ENCODE assay signal across 8 cellular contexts in the genomic region with DNA sequence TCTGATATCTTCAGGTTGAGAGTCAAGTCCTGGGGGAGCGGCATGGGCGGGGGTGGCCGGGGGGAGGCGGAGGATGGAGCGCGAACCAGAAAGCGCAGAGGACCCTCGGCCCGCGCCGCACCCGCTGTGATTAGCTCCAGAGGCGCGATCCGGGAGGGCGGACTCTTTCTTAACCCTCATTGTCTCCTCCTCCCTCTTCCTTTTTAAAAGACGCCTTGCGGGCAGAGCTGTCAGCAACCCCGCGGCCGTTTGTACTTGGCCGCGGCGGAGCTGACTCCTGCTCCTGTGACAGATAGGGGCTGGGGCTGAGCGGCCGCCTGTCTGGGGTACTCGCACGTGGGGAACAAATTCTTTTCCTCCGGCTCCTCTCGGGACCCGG. TPM values are rescaled to one million over a fixed set of nuclear protein-coding genes. Genes with fewer than 3 reads are reported as not detected.
DNase-seq lines count a peak whose midpoint lies in the region; ATAC-seq and TF ChIP-seq lines count a peak whose summit lies in the region.

SHISA3 (plus strand) TSS at position 233 of the 379 bp plus-strand sequence. CDS start 569 bp downstream, outside the sequence.

- peak within 1 kb of the TSS; percentile 21 for H3K4me3 ChIP-seq in SJSA1

- no peaks in the 10 kb centered on the region; the same call in 1 of the 2 replicates for H3K4me1 ChIP-seq in SJSA1 (replicated peaks)

- H3K27ac ChIP-seq in SJSA1, result no peak within 1 kb of the TSS

- H3K9me3 Mint-ChIP-seq in endothelial cell (ENCODE audit: unreplicated experiment) (peaks cover 5% of the 10 kb centered on the region), nephron (no peaks in the 10 kb centered on the region)

- H3K36me3 Mint-ChIP-seq in endothelial cell (ENCODE audit: low read depth, unreplicated experiment), result peaks cover 7% of the 10 kb centered on the region
- peaks cover 22% of the 10 kb centered on the region for H3K36me3 Mint-ChIP-seq in nephron (ENCODE audit: low read depth)

- peak; percentile 37 for DNase-seq in activated CD4-positive, alpha-beta T cell treated with anti-CD3 and anti-CD28 coated beads for 48 hours
- no peak for DNase-seq in activated CD4-positive, alpha-beta T cell treated with anti-CD3 and anti-CD28 coated beads, Interleukin-2, amount 50 U/mL, for 1 hour
- DNase-seq in SJSA1 (ENCODE audit: low read depth in 1 of 2, low spot score in 2 of 2) (peak in 1 of 2 experiments; percentile 1), endothelial cell (ENCODE audit: low spot score) (peak; percentile 40), inferior parietal cortex (ENCODE audit: extremely low spot score) (no peak), LoVo (ENCODE audit: low spot score) (no peak)

- peak; percentile 49 for ATAC-seq in HG02870 (IDR thresholded peaks at IDR 0.05; ENCODE audit: unreplicated experiment)

- peaks cover 4% of the 10 kb centered on the region; the same call in 1 of the 2 replicates for H3K27me3 ChIP-seq in SJSA1 (replicated peaks)

- H3K4me1 Mint-ChIP-seq in endothelial cell (ENCODE audit: unreplicated experiment) (peaks cover 15% of the 10 kb centered on the region), nephron (peaks cover 33% of the 10 kb centered on the region)

- peak within 1 kb of the TSS; percentile 88 for H3K4me3 Mint-ChIP-seq in endothelial cell (ENCODE audit: unreplicated experiment)
- peak within 1 kb of the TSS; percentile 93 to 96 (median 96) for H3K4me3 Mint-ChIP-seq in nephron

- H3K27me3 Mint-ChIP-seq in endothelial cell (ENCODE audit: unreplicated experiment), result peaks cover 22% of the 10 kb centered on the region
- H3K27me3 Mint-ChIP-seq in nephron (ENCODE audit: low read depth), result peaks cover 82% of the 10 kb centered on the region

- TF ChIP-seq CTCF in endothelial cell (IDR thresholded peaks at IDR 0.05; ENCODE audit: unreplicated experiment), result no peak
- no peak for TF ChIP-seq CTCF in nephron (IDR thresholded peaks at IDR 0.05; ENCODE audit: unreplicated experiment in 3 of 3)

- H3K9me3 ChIP-seq in SJSA1 (replicated peaks), result no peaks in the 10 kb centered on the region

- no peak within 1 kb of the TSS for H3K27ac Mint-ChIP-seq in endothelial cell (ENCODE audit: unreplicated experiment)
- H3K27ac Mint-ChIP-seq in nephron, result peak within 1 kb of the TSS; percentile 10 to 89 (median 74)

- no peaks in the 10 kb centered on the region for H3K36me3 ChIP-seq in SJSA1

RNA-seq across cellular contexts. Expression of gene SHISA3, which starts in this region (rescaled TPM):
- total RNA-seq in SJSA1 (2014; rRNA removed; shearing (Covaris generic)), result 0.05 TPM in 1 of 2 replicates, not detected in the other
- total RNA-seq in endothelial cell (ENCODE audit: unreplicated experiment), result 0.36 TPM

Comparison
In these comparisons a context has a peak if more than half of its experiments do, and no peak if none do; other contexts are left out.
1. Peak in DNase-seq in endothelial cell; RNA of the gene not detected or under 1 TPM.